ENCODE assay signal across 14 cellular contexts in the genomic region with DNA sequence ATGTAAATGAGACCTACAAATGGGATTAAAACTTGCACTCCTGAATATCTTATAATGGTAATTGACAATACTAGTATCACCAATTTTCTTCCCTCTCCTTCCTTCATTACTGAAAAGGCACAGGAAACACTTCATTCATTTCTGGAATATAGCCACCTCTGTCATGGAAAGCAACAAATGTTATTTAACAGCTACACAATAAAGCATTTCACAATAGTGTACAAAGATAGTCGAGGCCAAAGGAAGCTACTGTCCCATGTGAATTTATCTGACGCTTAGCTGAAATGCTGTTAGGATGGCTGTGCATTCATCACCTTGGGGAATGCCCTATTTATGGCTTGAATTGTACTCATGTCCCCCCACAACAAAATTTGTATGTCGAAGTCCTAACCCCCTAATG.
"Had no signal": no experiment of that assay in that cellular context is flagged by ENCODE, and none has a peak within 500 bp of the region (broad histone marks: within the 10 kb centered on the region; RNA-seq: fewer than 3 reads in every experiment).

No MANE protein-coding gene starts in this region.

- H3K9me3 ChIP-seq: prostate gland had no signal

- H3K4me1 ChIP-seq: prostate gland had no signal

- H3K27ac ChIP-seq: foreskin keratinocyte, prostate gland had no signal

- H3K36me3 ChIP-seq: prostate gland had no signal

- H3K27me3 ChIP-seq: foreskin keratinocyte had no signal

- DNase-seq: activated CD4-positive, alpha-beta T cell treated with anti-CD3 and anti-CD28 coated beads, Interleukin-2, amount 10 ng/mL, durations not matched to agents 7 days and 5 days; activated CD4-positive, CD25-positive, alpha-beta regulatory T cell; activated naive CD4-positive, alpha-beta T cell; activated naive CD8-positive, alpha-beta T cell treated with anti-CD3 and anti-CD28 coated beads, Interleukin-2, amount 10 ng/mL, durations not matched to agents 7 days and 5 days; activated T-cell treated with anti-CD3 and anti-CD28 coated beads for 4 hours; aorta; cerebellar nuclear complex; head of caudate nucleus; occipital lobe; right cardiac atrium; stimulated activated CD4-positive, alpha-beta T cell treated with anti-CD3 and anti-CD28 coated beads, Interleukin-1b, Interleukin-23, amount 100 ng/mL, for 48 hours; SW 1271 had no signal

- ATAC-seq: foreskin keratinocyte had no signal

- H3K4me3 ChIP-seq: prostate gland had no signal
